1 cellular context compared by ENCODE assay signal in the genomic region with DNA sequence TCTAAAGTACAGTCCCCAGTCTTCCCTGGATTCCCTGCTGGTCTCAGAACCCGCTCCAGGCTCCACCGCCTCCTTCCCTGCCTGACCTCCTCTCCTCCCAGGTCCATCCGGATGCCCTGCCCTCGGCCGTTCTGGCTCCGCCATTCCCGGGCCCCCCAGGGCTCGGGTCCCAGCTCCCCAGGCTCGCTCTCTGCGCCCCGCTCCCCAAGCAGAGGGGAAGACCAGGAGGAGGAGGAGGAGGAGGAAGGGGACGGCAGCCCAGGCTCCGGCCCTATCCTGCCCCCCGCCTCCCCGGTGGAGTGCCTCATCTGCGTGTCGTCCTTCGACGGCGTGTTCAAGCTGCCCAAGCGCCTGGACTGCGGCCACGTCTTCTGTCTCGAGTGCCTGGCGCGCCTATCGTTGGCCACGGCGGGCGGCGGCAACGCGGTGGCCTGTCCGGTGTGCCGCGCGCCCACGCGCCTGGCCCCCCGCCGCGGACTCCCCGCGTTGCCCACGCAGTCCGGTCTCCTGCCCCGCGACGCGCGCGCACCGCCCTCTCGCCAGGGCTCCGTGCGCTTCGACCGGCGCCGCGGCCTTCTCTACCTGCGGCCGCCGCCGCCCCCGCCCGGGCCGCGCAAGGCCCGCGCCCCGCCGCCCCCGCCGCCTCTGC.
TF ChIP-seq lines count a peak whose summit lies in the region.

No MANE protein-coding gene starts in this region.

TF ChIP-seq in HEK293, 187 proteins besides CTCF, POLR2A, EP300 and RAD21 (continued from another document):
- TF ChIP-seq, protein P1, sequence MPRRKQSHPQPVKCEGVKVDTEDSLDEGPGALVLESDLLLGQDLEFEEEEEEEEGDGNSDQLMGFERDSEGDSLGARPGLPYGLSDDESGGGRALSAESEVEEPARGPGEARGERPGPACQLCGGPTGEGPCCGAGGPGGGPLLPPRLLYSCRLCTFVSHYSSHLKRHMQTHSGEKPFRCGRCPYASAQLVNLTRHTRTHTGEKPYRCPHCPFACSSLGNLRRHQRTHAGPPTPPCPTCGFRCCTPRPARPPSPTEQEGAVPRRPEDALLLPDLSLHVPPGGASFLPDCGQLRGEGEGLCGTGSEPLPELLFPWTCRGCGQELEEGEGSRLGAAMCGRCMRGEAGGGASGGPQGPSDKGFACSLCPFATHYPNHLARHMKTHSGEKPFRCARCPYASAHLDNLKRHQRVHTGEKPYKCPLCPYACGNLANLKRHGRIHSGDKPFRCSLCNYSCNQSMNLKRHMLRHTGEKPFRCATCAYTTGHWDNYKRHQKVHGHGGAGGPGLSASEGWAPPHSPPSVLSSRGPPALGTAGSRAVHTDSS (tag by site-specific recombination; IDR thresholded peaks at IDR 0.05) = peak; percentile 62; the same call in 1 of the 2 replicates
- TF ChIP-seq ZNF121 (tag by site-specific recombination; IDR thresholded peaks at IDR 0.05) = no peak
- peak; percentile 98 for TF ChIP-seq ZBTB48 (tag by site-specific recombination; IDR thresholded peaks at IDR 0.05)
- peak; percentile 47; the same call in 1 of the 2 replicates for TF ChIP-seq ZNF600 (tag by site-specific recombination; IDR thresholded peaks at IDR 0.05)
- TF ChIP-seq, protein P2, sequence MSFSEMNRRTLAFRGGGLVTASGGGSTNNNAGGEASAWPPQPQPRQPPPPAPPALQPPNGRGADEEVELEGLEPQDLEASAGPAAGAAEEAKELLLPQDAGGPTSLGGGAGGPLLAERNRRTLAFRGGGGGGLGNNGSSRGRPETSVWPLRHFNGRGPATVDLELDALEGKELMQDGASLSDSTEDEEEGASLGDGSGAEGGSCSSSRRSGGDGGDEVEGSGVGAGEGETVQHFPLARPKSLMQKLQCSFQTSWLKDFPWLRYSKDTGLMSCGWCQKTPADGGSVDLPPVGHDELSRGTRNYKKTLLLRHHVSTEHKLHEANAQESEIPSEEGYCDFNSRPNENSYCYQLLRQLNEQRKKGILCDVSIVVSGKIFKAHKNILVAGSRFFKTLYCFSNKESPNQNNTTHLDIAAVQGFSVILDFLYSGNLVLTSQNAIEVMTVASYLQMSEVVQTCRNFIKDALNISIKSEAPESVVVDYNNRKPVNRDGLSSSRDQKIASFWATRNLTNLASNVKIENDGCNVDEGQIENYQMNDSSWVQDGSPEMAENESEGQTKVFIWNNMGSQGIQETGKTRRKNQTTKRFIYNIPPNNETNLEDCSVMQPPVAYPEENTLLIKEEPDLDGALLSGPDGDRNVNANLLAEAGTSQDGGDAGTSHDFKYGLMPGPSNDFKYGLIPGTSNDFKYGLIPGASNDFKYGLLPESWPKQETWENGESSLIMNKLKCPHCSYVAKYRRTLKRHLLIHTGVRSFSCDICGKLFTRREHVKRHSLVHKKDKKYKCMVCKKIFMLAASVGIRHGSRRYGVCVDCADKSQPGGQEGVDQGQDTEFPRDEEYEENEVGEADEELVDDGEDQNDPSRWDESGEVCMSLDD (tag by site-specific recombination; IDR thresholded peaks at IDR 0.05) = peak; percentile 25; the same call in 1 of the 2 replicates
- TF ChIP-seq IKZF3 (tag by site-specific recombination; IDR thresholded peaks at IDR 0.05) = peak; percentile 5; the same call in 1 of the 2 replicates
- no peak for TF ChIP-seq ZNF555 (tag by site-specific recombination; conservative IDR thresholded peaks at IDR 0.05)
